Comparison of ENCODE assay signal across 8 cellular contexts in the genomic region with DNA sequence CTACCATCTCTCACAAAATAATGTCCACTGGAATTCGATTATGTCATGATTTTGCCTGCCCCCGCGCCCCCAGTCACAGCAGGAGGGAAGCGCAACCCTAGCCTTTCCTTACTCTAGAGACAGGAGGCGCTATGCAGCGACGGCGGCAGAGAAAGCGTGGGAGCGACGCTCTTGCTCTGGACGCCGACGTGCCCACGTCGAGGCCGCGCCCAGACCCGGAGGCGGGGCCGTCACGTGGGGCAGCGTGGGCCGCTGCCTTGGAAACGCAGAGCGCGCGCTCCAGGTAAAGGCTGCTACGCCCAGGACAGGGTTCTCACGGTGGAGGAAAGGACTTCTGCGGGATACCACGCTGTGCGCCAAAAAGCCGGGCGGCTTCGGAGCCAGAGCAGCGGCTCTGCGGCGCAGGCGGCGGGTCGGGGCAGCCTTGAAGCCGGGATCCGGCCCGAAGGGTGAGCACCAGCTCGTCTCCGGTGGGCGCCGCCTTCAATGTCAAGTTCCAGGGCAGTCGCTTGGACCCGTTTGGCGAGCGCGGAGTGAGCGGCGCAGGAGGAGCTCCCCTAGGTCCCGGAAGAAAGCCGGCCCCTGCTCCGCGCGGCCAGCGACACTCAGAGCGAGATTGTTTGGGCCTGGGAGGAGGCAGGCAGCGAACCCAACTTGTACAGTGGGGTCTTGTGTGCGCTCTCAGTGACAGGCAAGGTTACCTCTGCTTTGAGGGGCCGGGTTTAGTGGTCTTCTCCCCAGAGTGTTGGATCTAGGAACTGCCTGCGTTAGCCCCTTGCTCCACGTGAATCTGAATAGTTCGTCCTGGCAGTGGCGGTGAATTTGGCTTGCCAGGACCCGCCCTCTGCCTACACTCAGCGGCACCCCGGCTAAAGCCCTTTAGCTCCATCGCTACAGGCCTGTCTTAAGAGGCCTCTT.
DNase-seq lines count a peak whose midpoint lies in the region; ATAC-seq, FAIRE-seq and TF ChIP-seq lines count a peak whose summit lies in the region.

No MANE protein-coding gene starts in this region.

- H3K27ac ChIP-seq in cardiac muscle cell, result peak overlapping the region; percentile 71
- peak overlapping the region; percentile 30 to 71 (median 63) for H3K27ac ChIP-seq in pancreas
- peak overlapping the region; percentile 78 to 79 for H3K27ac ChIP-seq in tibial artery

- no peaks in the 10 kb centered on the region for H3K27me3 ChIP-seq in cardiac muscle cell
- H3K27me3 ChIP-seq in pancreas, result no peaks in the 10 kb centered on the region
- no peaks in the 10 kb centered on the region for H3K27me3 ChIP-seq in tibial artery

- H3K4me1 ChIP-seq in cardiac muscle cell (ENCODE audit: low read depth) (no peaks in the 10 kb centered on the region), pancreas (peaks cover 0 to 12% (median 10%) of the 10 kb centered on the region in 3 donors), tibial artery (peaks cover 0 to 21% (median 6%) of the 10 kb centered on the region in 4 donors)

- H3K9me3 ChIP-seq in cardiac muscle cell (ENCODE audit: low read depth) (no peaks in the 10 kb centered on the region), pancreas (no peaks in the 10 kb centered on the region), tibial artery (no peaks in the 10 kb centered on the region)

- intact Hi-C loops in pancreas (cut with DNase I) (loop anchor here in 1 of 3 donors (10.0 kb wide), 1 partner anchor 187 kb away; no protein-coding TSS in a partner anchor), tibial artery (cut with DNase I; ENCODE audit: low total_unique reads) (loop anchor here (5.0 to 10.0 kb wide), 3 partner anchors 123 to 353 kb away; a partner anchor contains a TSS)

- 0% methylated on average over 70 to 74 of the region's 74 CpGs for WGBS in pancreas, 2 donors

- H3K36me3 ChIP-seq in cardiac muscle cell (no peaks in the 10 kb centered on the region), pancreas (no peaks in the 10 kb centered on the region), tibial artery (peaks cover 4% of the 10 kb centered on the region in 3 donors)

- H3K4me3 ChIP-seq in GM12865 (ENCODE audit: low read depth, low read length) (peak overlapping the region; percentile 59), cardiac muscle cell (peak overlapping the region; percentile 92), pancreas (peak overlapping the region; percentile 57 to 92 (median 80)), tibial artery (peak overlapping the region; percentile 76 to 89)

- FAIRE-seq in pancreas (lab: Jason Lieb, UNC), result peak; percentile 70

- ATAC-seq in HG02642 (IDR thresholded peaks at IDR 0.05; ENCODE audit: poor library complexity, unreplicated experiment) (peak; percentile 94), pancreas (peak; percentile 96 to 99 (median 99))

- TF ChIP-seq CTCF in GM12865 (IDR thresholded peaks at IDR 0.05; ENCODE audit: insufficient read depth, low read depth, low read length, missing control alignments), result peak; percentile 87
- peak; percentile 92 for TF ChIP-seq CTCF in cardiac muscle cell (IDR thresholded peaks at IDR 0.05; ENCODE audit: low read depth, low read length)
- TF ChIP-seq CTCF in pancreas (IDR thresholded peaks at IDR 0.05), result peak; percentile 76 to 83 (median 80)
- TF ChIP-seq CTCF in tibial artery (IDR thresholded peaks at IDR 0.05), result peak; percentile 80 to 88

- DNase-seq in GM12865 (ENCODE audit: low read depth) (peak; percentile 95), NCI-H1092 treated with DMSO at 0.1 percent for 48 hours (lab: John Stamatoyannopoulos, UW) (peak; percentile 89), SKM-1 treated with dmso at 0.1 percent for 144 hours (lab: John Stamatoyannopoulos, UW; ENCODE audit: unreplicated experiment) (peak; percentile 84), cardiac muscle cell (ENCODE audit: low read depth in 1 of 2, low spot score in 1 of 2) (peak; percentile 93 to 94), pancreas (peak; percentile 83 to 94 (median 89)), tibial artery (peak; percentile 80 to 85)
- DNase-seq in activated naive CD8-positive, alpha-beta T cell treated with anti-CD3 and anti-CD28 coated beads, Interleukin-2, amount 50 U/mL, for 16 hours (ENCODE audit: low read depth, low spot score), result peak; percentile 74

Comparison
In these comparisons a context has a peak if more than half of its experiments do, and no peak if none do; other contexts are left out.
1. Peak in every context shown above with its lines: DNase-seq, ATAC-seq, H3K4me3 ChIP-seq and H3K27ac ChIP-seq.